Comparison of ENCODE assay signal across 1 cellular context in genomic region chr3:39383190-39383912, GRCh38.
TF ChIP-seq lines count a peak whose summit lies in the region.

Gene SLC25A38, plus strand, starts transcription at chr3:39383370. Its CDS starts 355 bp downstream, at chr3:39383725.

TF ChIP-seq in HepG2, 621 proteins besides CTCF, POLR2A, EP300 and RAD21 (continued from another document and continues in another):
- TF ChIP-seq CEBPZ (IDR thresholded peaks at IDR 0.05; ENCODE audit: low read length), result no peak
- TF ChIP-seq BRCA1 (CRISPR knock-in tag; IDR thresholded peaks at IDR 0.05), result no peak; the same call in 1 of the 2 replicates
- TF ChIP-seq RARA (CRISPR knock-in tag; IDR thresholded peaks at IDR 0.05), result no peak
- no peak for TF ChIP-seq ZNF414 (CRISPR knock-in tag; IDR thresholded peaks at IDR 0.05)
- peak; percentile 95 for TF ChIP-seq USF2 (IDR thresholded peaks at IDR 0.05; ENCODE audit: low read depth, low read length)
- TF ChIP-seq USF2 (CRISPR knock-in tag; IDR thresholded peaks at IDR 0.05; ENCODE audit: borderline replicate concordance), result peak; percentile 97; the same call in 1 of the 2 replicates
- TF ChIP-seq ZNF124 (CRISPR knock-in tag; IDR thresholded peaks at IDR 0.05), result peak; percentile 57; the same call in 1 of the 2 replicates
- 0 out of 2 replicates have a peak, but pooled peaks have one; percentile 14 for TF ChIP-seq SOX5 (CRISPR knock-in tag; IDR thresholded peaks at IDR 0.05; ENCODE audit: borderline replicate concordance)
- TF ChIP-seq AHDC1 (CRISPR knock-in tag; IDR thresholded peaks at IDR 0.05; ENCODE audit: borderline replicate concordance), result peak; percentile 43; the same call in 1 of the 2 replicates
- 0 out of 2 replicates have a peak, but pooled peaks have one; percentile 64 for TF ChIP-seq ZNF136 (CRISPR knock-in tag; IDR thresholded peaks at IDR 0.05; ENCODE audit: low read depth)
- TF ChIP-seq MNT (IDR thresholded peaks at IDR 0.05), result no peak
- no peak for TF ChIP-seq NPAS2 (CRISPR knock-in tag; IDR thresholded peaks at IDR 0.05; ENCODE audit: borderline replicate concordance)
- TF ChIP-seq BRD4 (CRISPR knock-in tag; IDR thresholded peaks at IDR 0.05), result no peak
- no peak for TF ChIP-seq ZNF660 (CRISPR knock-in tag; IDR thresholded peaks at IDR 0.05; ENCODE audit: borderline replicate concordance, low read depth)
- TF ChIP-seq ARNT (IDR thresholded peaks at IDR 0.05), result no peak
- TF ChIP-seq DNMT1 (CRISPR knock-in tag; IDR thresholded peaks at IDR 0.05), result no peak
- peak; percentile 94; the same call in 1 of the 2 replicates for TF ChIP-seq GLI4 (CRISPR knock-in tag; IDR thresholded peaks at IDR 0.05; ENCODE audit: borderline replicate concordance)
- TF ChIP-seq PBX2 (CRISPR knock-in tag; IDR thresholded peaks at IDR 0.05), result no peak
- TF ChIP-seq MXD1 (CRISPR knock-in tag; IDR thresholded peaks at IDR 0.05), result no peak
- no peak for TF ChIP-seq ZSCAN5A (CRISPR knock-in tag; IDR thresholded peaks at IDR 0.05; ENCODE audit: borderline replicate concordance)
- TF ChIP-seq ZSCAN22 (CRISPR knock-in tag; IDR thresholded peaks at IDR 0.05), result 0 out of 2 replicates have a peak, but pooled peaks have one; percentile 71
- peak; percentile 89 for TF ChIP-seq ZNF883 (CRISPR knock-in tag; IDR thresholded peaks at IDR 0.05; ENCODE audit: not compliant biosample characterization)
- TF ChIP-seq FOSL1 (CRISPR knock-in tag; IDR thresholded peaks at IDR 0.05; ENCODE audit: borderline replicate concordance), result no peak
- TF ChIP-seq POGK (CRISPR knock-in tag; conservative IDR thresholded peaks at IDR 0.05), result peak; percentile 30; the same call in 1 of the 2 replicates
- no peak for TF ChIP-seq ZNF530 (CRISPR knock-in tag; IDR thresholded peaks at IDR 0.05; ENCODE audit: low read depth)
- peak; percentile 95 for TF ChIP-seq BHLHE40 (IDR thresholded peaks at IDR 0.05; ENCODE audit: low read length)
- peak; percentile 90; the same call in 1 of the 2 replicates for TF ChIP-seq MYPOP (CRISPR knock-in tag; IDR thresholded peaks at IDR 0.05)
- no peak for TF ChIP-seq CSRNP2 (CRISPR knock-in tag; conservative IDR thresholded peaks at IDR 0.05; ENCODE audit: low read depth)
- TF ChIP-seq SP5 (CRISPR knock-in tag; IDR thresholded peaks at IDR 0.05; ENCODE audit: borderline replicate concordance, low read depth), result no peak
- peak; percentile 43; the same call in 1 of the 2 replicates for TF ChIP-seq E2F1 (CRISPR knock-in tag; IDR thresholded peaks at IDR 0.05)
- TF ChIP-seq SMYD3 (CRISPR knock-in tag; IDR thresholded peaks at IDR 0.05), result no peak
